8 cellular contexts compared by ENCODE assay signal in genomic region chr21:46668381-46668780, GRCh38. TPM values are rescaled to one million over a fixed set of nuclear protein-coding genes. Genes with fewer than 3 reads are reported as not detected.
DNase-seq lines count a peak whose midpoint lies in the region; ATAC-seq and TF ChIP-seq lines count a peak whose summit lies in the region.

No MANE protein-coding gene starts in this region.

- peak overlapping the region; percentile 72 for H3K4me3 ChIP-seq in GM06990 (replicated peaks; ENCODE audit: low read depth, low read length)
- H3K4me3 ChIP-seq in endocrine pancreas (ENCODE audit: control insufficient read depth, insufficient read depth, low read length) = no peak overlapping the region
- peak overlapping the region; percentile 71 for H3K4me3 ChIP-seq in osteoblast (ENCODE audit: insufficient read depth, low read length)

- H3K36me3 ChIP-seq in GM06990 (ENCODE audit: control insufficient read depth, insufficient read depth, low read length) (no peaks in the 10 kb centered on the region), endocrine pancreas (ENCODE audit: control insufficient read depth, insufficient read depth, low read length) (no peaks in the 10 kb centered on the region), osteoblast (ENCODE audit: insufficient read depth, low read length) (peaks cover 4% of the 10 kb centered on the region)

- TF ChIP-seq CTCF in GM06990 (IDR thresholded peaks at IDR 0.05; ENCODE audit: insufficient read depth, low read length, poor library complexity, severe bottlenecking) (no peak), RWPE1 (conservative IDR thresholded peaks at IDR 0.05; ENCODE audit: low read depth) (no peak), osteoblast (IDR thresholded peaks at IDR 0.05; ENCODE audit: extremely low read depth, low read depth, low read length) (no peak)

- peak overlapping the region; percentile 14 for H3K9ac ChIP-seq in endocrine pancreas (ENCODE audit: control insufficient read depth, insufficient read depth, low read length)

- CTCF ChIA-PET in RWPE1 (lab: Yijun Ruan, JAX) = no interaction called here

- ATAC-seq in HG03159 (IDR thresholded peaks at IDR 0.05; ENCODE audit: unreplicated experiment) = no peak
- no peak for ATAC-seq in HG02759 (IDR thresholded peaks at IDR 0.05; ENCODE audit: unreplicated experiment)
- no peak for ATAC-seq in GM18861 (IDR thresholded peaks at IDR 0.05; ENCODE audit: unreplicated experiment)

- peak overlapping the region; percentile 80 for H3K27ac ChIP-seq in RWPE1
- H3K27ac ChIP-seq in osteoblast (ENCODE audit: low read depth, low read length) = no peak overlapping the region

- H3K27me3 ChIP-seq in GM06990 (replicated peaks; ENCODE audit: control insufficient read depth, insufficient read depth, low read length) (no peaks in the 10 kb centered on the region; the same call in 1 of the 2 replicates), endocrine pancreas (ENCODE audit: control insufficient read depth, insufficient read depth, low read length) (no peaks in the 10 kb centered on the region), osteoblast (ENCODE audit: insufficient read depth, low read length) (peaks cover 14% of the 10 kb centered on the region)

- POLR2A ChIA-PET in RWPE1 (lab: Yijun Ruan, JAX; ENCODE audit: low non-redundant PET) = no interaction called here

- H3K4me2 ChIP-seq in osteoblast (ENCODE audit: insufficient read depth, low read length) = peak overlapping the region; percentile 83

- no peak overlapping the region for H2AFZ ChIP-seq in osteoblast (ENCODE audit: low read length)

- no peaks in the 10 kb centered on the region for H4K20me1 ChIP-seq in osteoblast (ENCODE audit: insufficient read depth, low read length)

- H3K9me3 ChIP-seq in endocrine pancreas (ENCODE audit: control insufficient read depth, low read length) (no peaks in the 10 kb centered on the region), osteoblast (ENCODE audit: low read depth, low read length) (no peaks in the 10 kb centered on the region)

- H3K79me2 ChIP-seq in osteoblast (ENCODE audit: insufficient read depth, low read length) = no peaks in the 10 kb centered on the region

- no peak for DNase-seq in GM06990 (ENCODE audit: extremely low read depth, insufficient read length)
- no peak for DNase-seq in RWPE1 (ENCODE audit: low spot score)
- DNase-seq in osteoblast (ENCODE audit: insufficient read length, low spot score, missing footprints) = no peak
- DNase-seq in KG1 (lab: John Stamatoyannopoulos, UW) = no peak

- H3K4me1 ChIP-seq in endocrine pancreas (ENCODE audit: control insufficient read depth, insufficient read depth, low read length) = no peaks in the 10 kb centered on the region
- no peaks in the 10 kb centered on the region for H3K4me1 ChIP-seq in osteoblast (ENCODE audit: insufficient read depth, low read length)

RNA-seq across cellular contexts. Expression of gene PRMT2, which starts 32.9 kb away (rescaled TPM):
- 134 and 136 TPM in 2 replicates for total RNA-seq in osteoblast
